In the genomic region with DNA sequence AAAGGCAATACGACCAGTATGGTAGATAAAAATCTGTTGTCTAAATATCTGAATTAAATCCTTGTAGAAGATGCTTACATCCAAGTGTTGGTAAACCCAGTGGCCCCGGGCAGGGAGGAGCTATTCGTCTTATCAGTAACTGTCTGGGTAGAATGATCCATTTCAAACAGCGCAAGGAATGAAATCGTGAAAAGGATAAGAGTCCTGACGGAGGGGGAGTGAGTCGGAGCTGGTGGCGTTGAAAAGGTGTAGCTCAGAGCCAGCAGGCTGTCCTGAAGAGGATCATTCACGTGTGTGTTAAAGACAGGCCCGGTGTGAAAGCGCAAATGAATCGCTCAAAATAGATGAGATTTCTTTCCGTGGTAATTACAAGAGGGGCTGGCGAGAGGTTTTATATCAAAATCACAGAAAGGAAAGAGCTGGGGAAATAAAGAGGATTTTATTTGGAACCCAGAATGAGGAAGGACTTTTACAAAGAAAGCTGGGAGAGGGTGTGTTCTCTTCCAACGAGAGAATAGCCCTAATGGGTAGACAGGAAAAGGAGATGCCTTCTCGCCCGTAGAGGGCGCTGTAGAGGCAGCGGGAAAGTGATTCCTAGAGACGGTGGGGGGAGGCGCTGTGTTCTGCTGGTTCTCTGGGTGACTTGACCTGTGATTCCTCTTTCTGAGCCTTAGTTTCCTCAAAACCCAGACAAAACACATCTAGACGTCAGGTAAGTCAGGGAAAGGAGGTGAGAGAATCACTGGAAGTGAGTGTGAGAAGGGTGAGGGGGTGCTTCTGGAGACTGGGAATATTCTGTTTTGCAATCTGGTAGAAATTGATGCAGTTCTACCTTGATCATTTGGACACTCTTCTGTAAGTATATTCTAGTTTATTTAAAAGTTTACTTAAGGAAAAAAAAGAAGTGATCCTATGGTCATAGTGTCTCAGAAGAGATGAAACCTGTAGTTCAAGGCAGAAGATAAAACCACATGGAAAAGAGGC, we compare ENCODE assay signal across 2 cellular contexts.
TF ChIP-seq lines count a peak whose summit lies in the region.

No MANE protein-coding gene starts in this region.

TF ChIP-seq in K562, 482 proteins besides CTCF, POLR2A, EP300 and RAD21 (continued from another document):
- TF ChIP-seq THAP12 (CRISPR knock-in tag; IDR thresholded peaks at IDR 0.05) (no peak), SAP30 (IDR thresholded peaks at IDR 0.05; ENCODE audit: borderline replicate concordance, insufficient read depth, low read depth, low read length, poor library complexity, severe bottlenecking) (no peak)

TF ChIP-seq in neural cell, 6 proteins besides CTCF, POLR2A, EP300 and RAD21:
- TF ChIP-seq REST (IDR thresholded peaks at IDR 0.05; ENCODE audit: borderline replicate concordance) (no peak), SMC3 (conservative IDR thresholded peaks at IDR 0.05; ENCODE audit: poor library complexity) (no peak), EZH2 (IDR thresholded peaks at IDR 0.05; ENCODE audit: borderline replicate concordance, insufficient read depth, low read length, poor library complexity, severe bottlenecking) (no peak), TAF1 (IDR thresholded peaks at IDR 0.05; ENCODE audit: low read depth) (no peak), POLR2AphosphoS5 (IDR thresholded peaks at IDR 0.05) (no peak), MXI1 (conservative IDR thresholded peaks at IDR 0.05; ENCODE audit: poor library complexity, severe bottlenecking) (no peak)
